In the genomic region with DNA sequence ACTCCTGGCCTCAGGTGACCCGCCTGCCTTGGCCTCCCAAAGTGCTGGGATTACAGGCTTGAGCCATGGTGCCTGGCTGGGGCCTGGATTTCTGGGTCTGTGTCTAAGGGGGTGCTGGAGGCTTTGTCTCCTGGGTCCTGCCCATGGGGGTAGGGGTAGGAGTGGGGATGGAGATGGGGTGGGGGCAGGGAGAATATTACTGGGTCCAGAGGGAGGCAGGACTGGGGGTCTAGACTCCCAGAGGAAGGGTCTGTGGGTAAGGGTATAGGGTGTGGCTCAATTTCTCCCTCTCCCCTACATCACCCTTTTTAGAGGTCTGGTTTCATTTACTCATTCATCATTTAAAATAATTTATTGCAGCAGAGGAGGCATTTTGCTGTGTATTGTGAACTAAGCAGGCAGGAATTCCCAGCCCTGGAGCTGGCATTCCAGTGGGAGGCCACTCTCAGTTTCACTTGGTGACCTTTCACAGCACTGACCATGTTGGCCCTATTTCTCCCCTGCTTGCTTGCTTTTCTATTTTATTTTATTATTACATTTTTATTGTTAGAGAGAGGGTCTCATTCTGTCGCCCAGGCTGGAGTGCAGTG, we compare ENCODE assay signal across 2 cellular contexts.
TF ChIP-seq lines count a peak whose summit lies in the region.

No MANE protein-coding gene starts in this region.

TF ChIP-seq in HCT116, 20 proteins besides CTCF, POLR2A, EP300 and RAD21 (continued from another document):
- TF ChIP-seq YY1 (IDR thresholded peaks at IDR 0.05; ENCODE audit: extremely low read depth, insufficient replicate concordance, low read depth, low read length), result no peak
- TF ChIP-seq, protein P1, sequence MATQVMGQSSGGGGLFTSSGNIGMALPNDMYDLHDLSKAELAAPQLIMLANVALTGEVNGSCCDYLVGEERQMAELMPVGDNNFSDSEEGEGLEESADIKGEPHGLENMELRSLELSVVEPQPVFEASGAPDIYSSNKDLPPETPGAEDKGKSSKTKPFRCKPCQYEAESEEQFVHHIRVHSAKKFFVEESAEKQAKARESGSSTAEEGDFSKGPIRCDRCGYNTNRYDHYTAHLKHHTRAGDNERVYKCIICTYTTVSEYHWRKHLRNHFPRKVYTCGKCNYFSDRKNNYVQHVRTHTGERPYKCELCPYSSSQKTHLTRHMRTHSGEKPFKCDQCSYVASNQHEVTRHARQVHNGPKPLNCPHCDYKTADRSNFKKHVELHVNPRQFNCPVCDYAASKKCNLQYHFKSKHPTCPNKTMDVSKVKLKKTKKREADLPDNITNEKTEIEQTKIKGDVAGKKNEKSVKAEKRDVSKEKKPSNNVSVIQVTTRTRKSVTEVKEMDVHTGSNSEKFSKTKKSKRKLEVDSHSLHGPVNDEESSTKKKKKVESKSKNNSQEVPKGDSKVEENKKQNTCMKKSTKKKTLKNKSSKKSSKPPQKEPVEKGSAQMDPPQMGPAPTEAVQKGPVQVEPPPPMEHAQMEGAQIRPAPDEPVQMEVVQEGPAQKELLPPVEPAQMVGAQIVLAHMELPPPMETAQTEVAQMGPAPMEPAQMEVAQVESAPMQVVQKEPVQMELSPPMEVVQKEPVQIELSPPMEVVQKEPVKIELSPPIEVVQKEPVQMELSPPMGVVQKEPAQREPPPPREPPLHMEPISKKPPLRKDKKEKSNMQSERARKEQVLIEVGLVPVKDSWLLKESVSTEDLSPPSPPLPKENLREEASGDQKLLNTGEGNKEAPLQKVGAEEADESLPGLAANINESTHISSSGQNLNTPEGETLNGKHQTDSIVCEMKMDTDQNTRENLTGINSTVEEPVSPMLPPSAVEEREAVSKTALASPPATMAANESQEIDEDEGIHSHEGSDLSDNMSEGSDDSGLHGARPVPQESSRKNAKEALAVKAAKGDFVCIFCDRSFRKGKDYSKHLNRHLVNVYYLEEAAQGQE (IDR thresholded peaks at IDR 0.05; ENCODE audit: low read depth), result no peak
- no peak for TF ChIP-seq TCF7L2 (IDR thresholded peaks at IDR 0.05; ENCODE audit: borderline replicate concordance, extremely low read depth, insufficient read depth, insufficient read length)
- TF ChIP-seq SIN3A (IDR thresholded peaks at IDR 0.05; ENCODE audit: low read depth), result no peak
- no peak for TF ChIP-seq FOSL1 (IDR thresholded peaks at IDR 0.05; ENCODE audit: low read depth)
- no peak for TF ChIP-seq CEBPB (IDR thresholded peaks at IDR 0.05; ENCODE audit: low read depth)
- TF ChIP-seq, protein P2, sequence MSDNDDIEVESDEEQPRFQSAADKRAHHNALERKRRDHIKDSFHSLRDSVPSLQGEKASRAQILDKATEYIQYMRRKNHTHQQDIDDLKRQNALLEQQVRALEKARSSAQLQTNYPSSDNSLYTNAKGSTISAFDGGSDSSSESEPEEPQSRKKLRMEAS (IDR thresholded peaks at IDR 0.05), result no peak
- TF ChIP-seq, protein P3, sequence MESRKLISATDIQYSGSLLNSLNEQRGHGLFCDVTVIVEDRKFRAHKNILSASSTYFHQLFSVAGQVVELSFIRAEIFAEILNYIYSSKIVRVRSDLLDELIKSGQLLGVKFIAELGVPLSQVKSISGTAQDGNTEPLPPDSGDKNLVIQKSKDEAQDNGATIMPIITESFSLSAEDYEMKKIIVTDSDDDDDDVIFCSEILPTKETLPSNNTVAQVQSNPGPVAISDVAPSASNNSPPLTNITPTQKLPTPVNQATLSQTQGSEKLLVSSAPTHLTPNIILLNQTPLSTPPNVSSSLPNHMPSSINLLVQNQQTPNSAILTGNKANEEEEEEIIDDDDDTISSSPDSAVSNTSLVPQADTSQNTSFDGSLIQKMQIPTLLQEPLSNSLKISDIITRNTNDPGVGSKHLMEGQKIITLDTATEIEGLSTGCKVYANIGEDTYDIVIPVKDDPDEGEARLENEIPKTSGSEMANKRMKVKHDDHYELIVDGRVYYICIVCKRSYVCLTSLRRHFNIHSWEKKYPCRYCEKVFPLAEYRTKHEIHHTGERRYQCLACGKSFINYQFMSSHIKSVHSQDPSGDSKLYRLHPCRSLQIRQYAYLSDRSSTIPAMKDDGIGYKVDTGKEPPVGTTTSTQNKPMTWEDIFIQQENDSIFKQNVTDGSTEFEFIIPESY (IDR thresholded peaks at IDR 0.05; ENCODE audit: extremely low read depth, insufficient replicate concordance, low read length), result no peak
- no peak for TF ChIP-seq SRF (IDR thresholded peaks at IDR 0.05; ENCODE audit: low read depth)
- TF ChIP-seq EZH2phosphoT487 (IDR thresholded peaks at IDR 0.05; ENCODE audit: borderline replicate concordance), result no peak
- no peak for TF ChIP-seq ELF1 (IDR thresholded peaks at IDR 0.05; ENCODE audit: borderline replicate concordance, low read depth)
- no peak for TF ChIP-seq ZFX (IDR thresholded peaks at IDR 0.05)
- no peak for TF ChIP-seq CBX3 (IDR thresholded peaks at IDR 0.05; ENCODE audit: low read depth)
- no peak for TF ChIP-seq EZH2 (IDR thresholded peaks at IDR 0.05)
- TF ChIP-seq SP1 (IDR thresholded peaks at IDR 0.05; ENCODE audit: low read depth), result no peak
- TF ChIP-seq JUND (IDR thresholded peaks at IDR 0.05), result no peak

TF ChIP-seq in liver, 16 proteins besides CTCF, POLR2A, EP300 and RAD21 (continued from another document):
- TF ChIP-seq HNF4A (conservative IDR thresholded peaks at IDR 0.05) (no peak), TAF1 (conservative IDR thresholded peaks at IDR 0.05) (no peak), GABPA (IDR thresholded peaks at IDR 0.05 in 1 of 2, conservative IDR thresholded peaks at IDR 0.05 in 1 of 2) (no peak), SP1 (IDR thresholded peaks at IDR 0.05) (no peak)
- TF ChIP-seq, protein P3 (IDR thresholded peaks at IDR 0.05), result no peak
- TF ChIP-seq, protein P1 (IDR thresholded peaks at IDR 0.05), result no peak
